9 cellular contexts compared by ENCODE assay signal in the genomic region with DNA sequence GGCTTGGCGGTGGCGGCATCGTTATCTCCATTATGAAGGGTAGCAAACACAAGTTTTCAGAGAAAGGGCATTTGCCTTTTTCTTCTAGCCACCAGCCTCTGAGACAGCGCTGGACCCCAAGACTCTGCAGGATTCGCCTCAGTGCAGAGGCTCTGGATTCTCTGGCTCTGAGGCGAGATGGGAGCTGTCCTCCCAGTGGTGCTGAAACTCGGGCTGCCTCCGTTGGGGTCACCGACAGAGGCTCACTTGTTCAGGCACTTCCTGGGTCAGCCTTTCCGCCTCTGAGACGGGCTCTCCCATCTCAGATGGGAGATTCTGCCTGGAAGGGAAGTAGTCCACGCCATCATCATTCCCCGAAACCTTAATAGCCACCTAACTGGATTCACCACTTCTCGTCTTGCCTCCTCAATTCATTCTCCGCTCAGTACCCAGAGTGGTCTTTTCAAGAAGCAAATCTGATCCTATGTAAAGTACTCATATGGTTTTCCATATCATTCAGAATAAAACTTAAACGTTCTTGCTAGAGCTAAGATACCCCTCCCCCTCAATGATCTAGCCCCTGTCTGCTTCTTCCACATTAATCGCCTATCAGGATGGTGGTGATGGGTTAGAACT.
DNase-seq lines count a peak whose midpoint lies in the region; ATAC-seq, FAIRE-seq and TF ChIP-seq lines count a peak whose summit lies in the region.
"Had no signal": no experiment of that assay in that cellular context is flagged by ENCODE, and none has a peak within 500 bp of the region (broad histone marks: within the 10 kb centered on the region; RNA-seq: fewer than 3 reads in every experiment).

No MANE protein-coding gene starts in this region.

- intact Hi-C loops in CD14-positive monocyte (cut with micrococcal nuclease), result loop anchor here in 1 of 2 donors (5.0 kb wide), 1 partner anchor 62 kb away; no protein-coding TSS in a partner anchor

- no peak overlapping the region for H3K4me3 ChIP-seq in A549

- no peak for TF ChIP-seq POLR2A in A549 (IDR thresholded peaks at IDR 0.05; ENCODE audit: low read length)

- no peak overlapping the region for H3K27ac ChIP-seq in A549

- TF ChIP-seq CTCF in A549 (IDR thresholded peaks at IDR 0.05), result no peak
- no peak for TF ChIP-seq CTCF in CD14-positive monocyte (IDR thresholded peaks at IDR 0.05)

- TF ChIP-seq EP300 in A549 (IDR thresholded peaks at IDR 0.05), result no peak

- DNase-seq in A549 (ENCODE audit: low read depth in 1 of 2, low spot score in 1 of 2) (peak in 1 of 2 experiments; percentile 48), HT-29 (ENCODE audit: low spot score) (peak; percentile 53), iPS-NIHi7 (ENCODE audit: extremely low spot score) (peak; percentile 82), CD14-positive monocyte (ENCODE audit: low spot score) (no peak), NCI-H510A treated with DMSO at 0.1 percent for 48 hours (lab: John Stamatoyannopoulos, UW) (no peak), SK-N-DZ (ENCODE audit: low spot score) (no peak)
- peak; percentile 40 for DNase-seq in activated naive CD4-positive, alpha-beta T cell treated with Interleukin-2 at 50 U/mL for 16 hours

- WGBS in A549 (ENCODE audit: missing lambda C conversion rate), result 39% methylated on average over 17 of the region's 17 CpGs

- ATAC-seq in A549 (peak; percentile 53 to 67; a peak in 5 of 6 replicates), HG02870 (IDR thresholded peaks at IDR 0.05; ENCODE audit: unreplicated experiment) (no peak)

- peak overlapping the region in 1 of 2 donors; percentile 18 for H3K4me3 Mint-ChIP-seq in CD14-positive monocyte

- H3K4me1 ChIP-seq in A549, result no peaks in the 10 kb centered on the region

- H3K36me3 Mint-ChIP-seq in CD14-positive monocyte, result no peaks in the 10 kb centered on the region

- H3K9me3 ChIP-seq in A549, result no peaks in the 10 kb centered on the region

- peak; percentile 49 for FAIRE-seq in A549 (lab: Jason Lieb, UNC)
- FAIRE-seq: G401.6 had no signal

- H3K4me2 ChIP-seq in A549, result no peak overlapping the region

- no peak for TF ChIP-seq RAD21 in A549 (conservative IDR thresholded peaks at IDR 0.05 in 1 of 2, IDR thresholded peaks at IDR 0.05 in 1 of 2)

- CTCF ChIA-PET in A549 (lab: Yijun Ruan, JAX), result interaction anchor here (1.1 to 10.9 kb wide), 11 partner anchors 8 to 183 kb away, joined by 3 to 290 read pairs (median 36); no protein-coding TSS in a partner anchor

- H3K9me3 Mint-ChIP-seq in CD14-positive monocyte, result peaks cover 0 to 7% (median 0%) of the 10 kb centered on the region in 7 donors

- no peak overlapping the region for H3K27ac Mint-ChIP-seq in CD14-positive monocyte

- peaks cover 4% of the 10 kb centered on the region for H3K4me1 Mint-ChIP-seq in CD14-positive monocyte

- POLR2A ChIA-PET in A549 (lab: Yijun Ruan, JAX), result no interaction called here

- H3K27me3 Mint-ChIP-seq in CD14-positive monocyte (ENCODE audit: low read depth in 3 of 3), result peaks cover 68 to 88% (median 86%) of the 10 kb centered on the region in 3 donors

TF ChIP-seq in A549, 52 proteins besides CTCF, POLR2A, EP300 and RAD21:
- TF ChIP-seq, protein P1, sequence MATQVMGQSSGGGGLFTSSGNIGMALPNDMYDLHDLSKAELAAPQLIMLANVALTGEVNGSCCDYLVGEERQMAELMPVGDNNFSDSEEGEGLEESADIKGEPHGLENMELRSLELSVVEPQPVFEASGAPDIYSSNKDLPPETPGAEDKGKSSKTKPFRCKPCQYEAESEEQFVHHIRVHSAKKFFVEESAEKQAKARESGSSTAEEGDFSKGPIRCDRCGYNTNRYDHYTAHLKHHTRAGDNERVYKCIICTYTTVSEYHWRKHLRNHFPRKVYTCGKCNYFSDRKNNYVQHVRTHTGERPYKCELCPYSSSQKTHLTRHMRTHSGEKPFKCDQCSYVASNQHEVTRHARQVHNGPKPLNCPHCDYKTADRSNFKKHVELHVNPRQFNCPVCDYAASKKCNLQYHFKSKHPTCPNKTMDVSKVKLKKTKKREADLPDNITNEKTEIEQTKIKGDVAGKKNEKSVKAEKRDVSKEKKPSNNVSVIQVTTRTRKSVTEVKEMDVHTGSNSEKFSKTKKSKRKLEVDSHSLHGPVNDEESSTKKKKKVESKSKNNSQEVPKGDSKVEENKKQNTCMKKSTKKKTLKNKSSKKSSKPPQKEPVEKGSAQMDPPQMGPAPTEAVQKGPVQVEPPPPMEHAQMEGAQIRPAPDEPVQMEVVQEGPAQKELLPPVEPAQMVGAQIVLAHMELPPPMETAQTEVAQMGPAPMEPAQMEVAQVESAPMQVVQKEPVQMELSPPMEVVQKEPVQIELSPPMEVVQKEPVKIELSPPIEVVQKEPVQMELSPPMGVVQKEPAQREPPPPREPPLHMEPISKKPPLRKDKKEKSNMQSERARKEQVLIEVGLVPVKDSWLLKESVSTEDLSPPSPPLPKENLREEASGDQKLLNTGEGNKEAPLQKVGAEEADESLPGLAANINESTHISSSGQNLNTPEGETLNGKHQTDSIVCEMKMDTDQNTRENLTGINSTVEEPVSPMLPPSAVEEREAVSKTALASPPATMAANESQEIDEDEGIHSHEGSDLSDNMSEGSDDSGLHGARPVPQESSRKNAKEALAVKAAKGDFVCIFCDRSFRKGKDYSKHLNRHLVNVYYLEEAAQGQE (IDR thresholded peaks at IDR 0.05), result peak; percentile 96
- TF ChIP-seq NR3C1 (IDR thresholded peaks at IDR 0.05), result no peak
- TF ChIP-seq EHMT2 (IDR thresholded peaks at IDR 0.05; ENCODE audit: low read depth), result peak; percentile 87
- TF ChIP-seq JUN (IDR thresholded peaks at IDR 0.05), result no peak
TF ChIP-seq in A549: peak in this region for 2.

Comparison
In these comparisons a context has a peak if more than half of its experiments do, and no peak if none do; other contexts are left out.
1. DNase-seq: peak in HT-29 (single experiment), activated naive CD4-positive, alpha-beta T cell treated with Interleukin-2 at 50 U/mL for 16 hours (single experiment) and iPS-NIHi7 (single experiment); none in CD14-positive monocyte (single experiment), NCI-H510A treated with DMSO at 0.1 percent for 48 hours (single experiment) and SK-N-DZ (single experiment).